ENCODE assay signal across 8 cellular contexts in genomic region chr19:5339950-5340636, GRCh38. TPM values are rescaled to one million over a fixed set of nuclear protein-coding genes. Genes with fewer than 3 reads are reported as not detected.
A peak's percentile ranks its signal among the peaks of the same experiment; 100 is the strongest.
DNase-seq lines count a peak whose midpoint lies in the region; ATAC-seq, FAIRE-seq and TF ChIP-seq lines count a peak whose summit lies in the region.

No MANE protein-coding gene starts in this region.

- H3K9me3 ChIP-seq in DOHH2 (ENCODE audit: control insufficient read depth, insufficient read depth, low read length) (no peaks in the 10 kb centered on the region), thyroid gland (no peaks in the 10 kb centered on the region)

- H3K27ac ChIP-seq in DOHH2 (ENCODE audit: low read depth, low read length) (no peak overlapping the region), thyroid gland (no peak overlapping the region)

- no peak for FAIRE-seq in D721Med (lab: Jason Lieb, UNC)

- H3K4me1 Mint-ChIP-seq in IgD-negative memory B cell = peaks cover 11 to 17% (median 14%) of the 10 kb centered on the region in 3 donors
- H3K4me1 Mint-ChIP-seq in MCF 10A (ENCODE audit: insufficient read depth, unreplicated experiment) = peaks cover 6% of the 10 kb centered on the region

- 0 to 2% methylated on average over 10 to 22 of the region's 73 CpGs for WGBS in thyroid gland, 2 donors

- H3K27me3 Mint-ChIP-seq in IgD-negative memory B cell = peaks cover 50% of the 10 kb centered on the region
- H3K27me3 Mint-ChIP-seq in MCF 10A (ENCODE audit: insufficient read depth, unreplicated experiment) = peaks cover 52% of the 10 kb centered on the region

- no peak for DNase-seq in MCF 10A (ENCODE audit: unreplicated experiment)
- no peak for DNase-seq in left lobe of liver (ENCODE audit: low spot score)
- no peak for DNase-seq in thyroid gland
- no peak for DNase-seq in NCI-H2029 (lab: John Stamatoyannopoulos, UW)
- DNase-seq in COLO829 (ENCODE audit: low spot score) = no peak
- DNase-seq in D721Med (ENCODE audit: insufficient read length, low spot score) = no peak

- peaks cover 49% of the 10 kb centered on the region for H3K27me3 ChIP-seq in DOHH2 (ENCODE audit: control insufficient read depth, low read length)
- peaks cover 7% of the 10 kb centered on the region for H3K27me3 ChIP-seq in thyroid gland

- peak overlapping the region; percentile 51 for H3K4me2 ChIP-seq in DOHH2 (ENCODE audit: low read length)

- CTCF ChIA-PET in MCF 10A (lab: Yijun Ruan, JAX) = interaction anchor here (0.6 to 1.2 kb wide), 2 partner anchors 22 to 24 kb away, joined by 4 to 5 read pairs; no protein-coding TSS in a partner anchor

- H3K27ac Mint-ChIP-seq in IgD-negative memory B cell (no peak overlapping the region), MCF 10A (ENCODE audit: low read depth, unreplicated experiment) (no peak overlapping the region)

- peaks cover 36% of the 10 kb centered on the region for H3K4me1 ChIP-seq in DOHH2 (ENCODE audit: control insufficient read depth, low read length)
- peaks cover 7 to 14% of the 10 kb centered on the region in 2 donors for H3K4me1 ChIP-seq in thyroid gland

- H3K36me3 ChIP-seq in DOHH2 (ENCODE audit: control insufficient read depth, low read length) (no peaks in the 10 kb centered on the region), thyroid gland (no peaks in the 10 kb centered on the region)

- peak; percentile 23 for ATAC-seq in left lobe of liver

- no peak for TF ChIP-seq POLR2A in thyroid gland (IDR thresholded peaks at IDR 0.05)

- no peaks in the 10 kb centered on the region for H3K79me2 ChIP-seq in DOHH2 (ENCODE audit: control insufficient read depth, low read length)

- H3K4me3 Mint-ChIP-seq in IgD-negative memory B cell (peak overlapping the region; percentile 38 to 89 (median 79)), MCF 10A (ENCODE audit: unreplicated experiment) (peak overlapping the region; percentile 72)

- H3F3A ChIP-seq in DOHH2 (ENCODE audit: control insufficient read depth, insufficient read depth) = no peaks in the 10 kb centered on the region

- no TSS peak for BruUV-seq in MCF 10A (replicated peaks; lab: Mats Ljungman, UMichigan)

- peaks cover 0 to 1% (median 0%) of the 10 kb centered on the region in 3 donors for H3K9me3 Mint-ChIP-seq in IgD-negative memory B cell
- H3K9me3 Mint-ChIP-seq in MCF 10A (ENCODE audit: unreplicated experiment) = no peaks in the 10 kb centered on the region

- H3K36me3 Mint-ChIP-seq in IgD-negative memory B cell (no peaks in the 10 kb centered on the region), MCF 10A (ENCODE audit: insufficient read depth, unreplicated experiment) (no peaks in the 10 kb centered on the region)

- POLR2A ChIA-PET in MCF 10A (lab: Yijun Ruan, JAX) = no interaction called here

- H4K20me1 ChIP-seq in DOHH2 (ENCODE audit: control insufficient read depth, insufficient read depth, low read depth, low read length) = peaks cover 2% of the 10 kb centered on the region; the same call in 1 of the 2 replicates

- H3K9me2 ChIP-seq in DOHH2 (replicated peaks; ENCODE audit: control insufficient read depth, low read length) = no peaks in the 10 kb centered on the region

- TF ChIP-seq CTCF in DOHH2 (IDR thresholded peaks at IDR 0.05; ENCODE audit: low read depth, low read length, poor library complexity, severe bottlenecking) (peak; percentile 6), MCF 10A (IDR thresholded peaks at IDR 0.05; ENCODE audit: unreplicated experiment) (peak; percentile 12), thyroid gland (IDR thresholded peaks at IDR 0.05) (peak in 1 of 6 experiments; percentile 13), D721Med (IDR thresholded peaks at IDR 0.05; ENCODE audit: insufficient read depth, missing control alignments) (no peak)

- H3K4me3 ChIP-seq in DOHH2 (ENCODE audit: low read length) (peak overlapping the region; percentile 56), thyroid gland (replicated peaks in 1 of 3) (peak overlapping the region; percentile 25 to 34 (median 26))

- intact Hi-C loops in MCF 10A (cut with micrococcal nuclease) = no loop called here
- intact Hi-C loops in thyroid gland (cut with DNase I) = no loop called here

RNA-seq across cellular contexts. Expression of gene PTPRS, which starts 0.5 kb away (rescaled TPM):
- polyA plus RNA-seq in IgD-negative memory B cell = 0.86 TPM
- total RNA-seq in MCF 10A (2022) (15.0 and 27.1 TPM in 2 replicates), left lobe of liver (7.3 TPM), thyroid gland (100 to 1,000 TPM; 182 to 387 (median 289) TPM)
